ENCODE assay signal across 20 cellular contexts in the genomic region with DNA sequence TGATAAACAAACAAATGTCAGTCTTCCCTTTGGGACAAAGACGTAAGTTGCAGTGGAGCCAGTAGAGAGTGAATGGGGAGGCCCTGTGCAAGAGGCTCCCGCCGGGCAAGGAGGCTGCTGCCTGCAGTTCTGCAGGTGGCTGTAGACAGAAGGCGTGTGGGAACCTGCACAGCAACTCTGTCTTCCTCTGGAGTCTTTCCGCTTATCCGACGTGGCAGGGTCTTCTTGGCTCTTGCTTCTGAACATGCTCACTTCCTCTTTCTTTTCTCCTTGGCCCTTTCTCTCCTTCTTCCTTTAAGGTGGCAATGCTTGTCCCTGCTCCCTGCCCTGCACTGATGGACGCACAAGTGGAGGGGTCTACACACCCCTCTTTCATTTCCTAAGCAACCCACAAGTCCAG.
A peak's percentile ranks its signal among the peaks of the same experiment; 100 is the strongest.
DNase-seq lines count a peak whose midpoint lies in the region; ATAC-seq and TF ChIP-seq lines count a peak whose summit lies in the region.
"Had no signal": no experiment of that assay in that cellular context is flagged by ENCODE, and none has a peak within 500 bp of the region (broad histone marks: within the 10 kb centered on the region; RNA-seq: fewer than 3 reads in every experiment).

No MANE protein-coding gene starts in this region.

- H3K4me3 Mint-ChIP-seq in brain, result peak overlapping the region in 2 of 5 experiments; percentile 10 to 19
- no peak overlapping the region for H3K4me3 Mint-ChIP-seq in neural crest cell
- H3K4me3 Mint-ChIP-seq: naive thymus-derived CD8-positive, alpha-beta T cell had no signal

- H3K4me1 Mint-ChIP-seq in brain (peaks cover 89% of the 10 kb centered on the region), neural crest cell (peaks cover 79% of the 10 kb centered on the region)

- H3K27ac Mint-ChIP-seq in brain (peak overlapping the region in 4 of 5 experiments; percentile 50 to 92 (median 80)), neural crest cell (ENCODE audit: unreplicated experiment) (peak overlapping the region; percentile 76)

- no peak for TF ChIP-seq CTCF in brain (conservative IDR thresholded peaks at IDR 0.05)
- no peak for TF ChIP-seq CTCF in neural crest cell (conservative IDR thresholded peaks at IDR 0.05)

- no peaks in the 10 kb centered on the region for H3K9me3 Mint-ChIP-seq in brain
- no peaks in the 10 kb centered on the region for H3K9me3 Mint-ChIP-seq in neural crest cell
- H3K9me3 Mint-ChIP-seq: naive thymus-derived CD8-positive, alpha-beta T cell had no signal

- ATAC-seq in HG03432 (IDR thresholded peaks at IDR 0.05; ENCODE audit: unreplicated experiment), result peak; percentile 42
- no peak for ATAC-seq in HG03460 (IDR thresholded peaks at IDR 0.05; ENCODE audit: unreplicated experiment)
- ATAC-seq: naive thymus-derived CD8-positive, alpha-beta T cell; stimulated activated naive CD8-positive, alpha-beta T cell treated with anti-CD3 and anti-CD28 coated beads, Interleukin-15, Interleukin-2, amounts not matched to agents 100 U/mL and 50 U/mL, for 24 hours had no signal

- peak; percentile 17 for DNase-seq in NCI-H2171 treated with DMSO at 0.1 percent for 48 hours (lab: John Stamatoyannopoulos, UW)
- DNase-seq in NCI-H2171 (lab: John Stamatoyannopoulos, UW), result no peak
- DNase-seq in neural crest cell (ENCODE audit: low read depth, low spot score), result no peak
- no peak for DNase-seq in NCI-H774 (lab: John Stamatoyannopoulos, UW)
- DNase-seq in DMS79 (lab: John Stamatoyannopoulos, UW), result no peak
- DNase-seq: activated CD4-positive, alpha-beta T cell treated with anti-CD3 and anti-CD28 coated beads for 4 hours; activated CD8-positive, alpha-beta memory T cell treated with anti-CD3 and anti-CD28 coated beads, Interleukin-2, amount 50 U/mL, for 4 hours; activated gamma-delta T cell treated with Interleukin-2 at 50 U/mL for 16 hours; aorta; colonic mucosa; DND-41; HCEC 1CT; Karpas-422; naive thymus-derived CD8-positive, alpha-beta T cell; NCI-H146; NCI-H226; stimulated activated naive CD8-positive, alpha-beta T cell treated with anti-CD3 and anti-CD28 coated beads, Interleukin-15, Interleukin-2, amounts not matched to agents 100 U/mL and 50 U/mL, for 24 hours had no signal

- no peaks in the 10 kb centered on the region for H3K27me3 Mint-ChIP-seq in brain
- H3K27me3 Mint-ChIP-seq in neural crest cell (ENCODE audit: low read depth), result no peaks in the 10 kb centered on the region
- H3K27me3 Mint-ChIP-seq: naive thymus-derived CD8-positive, alpha-beta T cell had no signal

- H3K36me3 Mint-ChIP-seq in brain, result no peaks in the 10 kb centered on the region
- peaks cover 2% of the 10 kb centered on the region for H3K36me3 Mint-ChIP-seq in neural crest cell (ENCODE audit: low read depth)
